In the genomic region with DNA sequence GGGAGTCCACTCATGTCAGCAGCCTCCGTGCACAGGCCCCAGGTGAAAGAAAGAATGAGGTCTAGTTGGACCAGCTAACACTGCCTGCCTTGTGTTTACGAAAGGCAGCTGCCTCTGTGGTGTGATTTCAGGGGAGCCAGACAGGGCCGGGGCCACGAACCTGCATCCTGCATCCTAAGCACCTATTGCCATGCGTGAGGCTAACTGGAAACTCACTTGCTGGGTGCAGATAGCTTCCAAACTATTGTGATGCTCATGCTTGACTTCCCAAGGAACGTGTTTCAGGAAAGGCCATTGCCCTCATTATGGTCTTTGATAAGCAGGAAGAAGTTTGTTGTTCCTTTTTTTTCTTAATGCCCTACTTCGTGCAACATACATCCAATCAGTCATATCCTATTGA, we compare ENCODE assay signal across 10 cellular contexts. TPM values are rescaled to one million over a fixed set of nuclear protein-coding genes. Genes with fewer than 3 reads are reported as not detected.
DNase-seq lines count a peak whose midpoint lies in the region; ATAC-seq and TF ChIP-seq lines count a peak whose summit lies in the region.
"Had no signal": no experiment of that assay in that cellular context is flagged by ENCODE, and none has a peak within 500 bp of the region (broad histone marks: within the 10 kb centered on the region; RNA-seq: fewer than 3 reads in every experiment).

No MANE protein-coding gene starts in this region.

- peak overlapping the region; percentile 62 for H3K27ac Mint-ChIP-seq in activated B cell treated with CpG ODN at 0.5 μM for 24 hours

- no peak for ATAC-seq in activated B cell treated with CpG ODN at 0.5 μM for 24 hours (ENCODE audit: low read depth)
- ATAC-seq: sciatic nerve had no signal

- POLR2A ChIA-PET in activated B cell treated with CpG ODN at 0.5 μM for 24 hours (lab: Charles Lee), result interaction anchor here (0.7 to 5.0 kb wide), 8 partner anchors 29 to 225 kb away, joined by 3 to 160 read pairs (median 24); no protein-coding TSS in a partner anchor

- H3K27ac ChIP-seq in cingulate gyrus (ENCODE audit: low read depth, low read length), result peak overlapping the region; percentile 96
- H3K27ac ChIP-seq: HL-60 had no signal

- no peaks in the 10 kb centered on the region for H3K9me3 Mint-ChIP-seq in activated B cell treated with CpG ODN at 0.5 μM for 24 hours

- no peaks in the 10 kb centered on the region for H3K27me3 Mint-ChIP-seq in activated B cell treated with CpG ODN at 0.5 μM for 24 hours

- H3K4me3 Mint-ChIP-seq in activated B cell treated with CpG ODN at 0.5 μM for 24 hours, result peak overlapping the region; percentile 94

- peaks cover 37% of the 10 kb centered on the region for H3K36me3 Mint-ChIP-seq in activated B cell treated with CpG ODN at 0.5 μM for 24 hours (ENCODE audit: low read depth)

- CTCF ChIA-PET in activated B cell treated with CpG ODN at 0.5 μM for 24 hours (lab: Charles Lee), result interaction anchor here (1.7 to 2.6 kb wide), 2 partner anchors 30 to 213 kb away, joined by 4 to 12 read pairs; no protein-coding TSS in a partner anchor

- H3K4me1 Mint-ChIP-seq in activated B cell treated with CpG ODN at 0.5 μM for 24 hours, result peaks cover 58% of the 10 kb centered on the region

- intact Hi-C loops in activated B cell treated with CpG ODN at 0.5 μM for 24 hours (cut with micrococcal nuclease), result loop anchor here (10.0 kb wide), 2 partner anchors 348 to 738 kb away; partner anchors contain the start of gene ACSL1

- TF ChIP-seq CTCF in activated B cell treated with CpG ODN at 0.5 μM for 24 hours (IDR thresholded peaks at IDR 0.05), result no peak

- DNase-seq in COLO668 (lab: John Stamatoyannopoulos, UW; ENCODE audit: unreplicated experiment) (peak; percentile 14), activated B cell treated with CpG ODN at 0.5 μM for 24 hours (no peak), retina (peak; percentile 27), kidney glomerular epithelial cell (lab: John Stamatoyannopoulos, UW) (no peak), kidney tubule cell (ENCODE audit: low spot score) (no peak), NCI-H2171 treated with DMSO at 0.1 percent for 48 hours (lab: John Stamatoyannopoulos, UW) (no peak), SIG-M5 (lab: John Stamatoyannopoulos, UW) (no peak)

RNA-seq across cellular contexts. Expression of gene IRF2, which starts 2.3 kb away (rescaled TPM):
- 65.5 and 66.2 TPM in 2 replicates for total RNA-seq in activated B cell treated with CpG ODN at 0.5 μM for 24 hours

Comparison
In these comparisons a context has a peak if more than half of its experiments do, and no peak if none do; other contexts are left out.
1. DNase-seq: peak in COLO668 (single experiment) and retina (single experiment); none in activated B cell treated with CpG ODN at 0.5 μM for 24 hours (single experiment), kidney glomerular epithelial cell (single experiment), kidney tubule cell (single experiment), NCI-H2171 treated with DMSO at 0.1 percent for 48 hours (single experiment) and SIG-M5 (single experiment).